In the genomic region with DNA sequence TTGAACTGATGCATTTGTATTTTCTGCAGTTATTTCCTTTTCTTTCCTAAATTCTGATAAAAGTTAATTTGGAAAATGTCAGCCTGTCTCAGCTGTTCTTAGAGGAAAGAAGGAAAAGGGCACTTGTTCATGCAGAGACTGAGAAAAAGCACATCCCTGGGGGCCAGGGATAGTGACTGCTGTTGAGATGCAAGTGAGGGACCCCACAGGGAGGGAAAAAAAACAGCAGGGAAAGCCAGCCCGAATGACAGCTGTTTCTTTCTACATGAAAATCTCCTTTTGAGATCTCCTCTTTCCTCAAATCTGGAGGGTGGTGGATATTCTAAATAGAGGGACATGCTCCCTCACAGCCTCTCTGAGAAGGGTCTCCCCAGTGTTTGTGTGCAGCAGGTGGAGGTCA, we compare ENCODE assay signal across 1 cellular context.
TF ChIP-seq lines count a peak whose summit lies in the region.

No MANE protein-coding gene starts in this region.

TF ChIP-seq in GM23338, 12 proteins besides CTCF, POLR2A, EP300 and RAD21 (continued from another document):
- TF ChIP-seq, protein P1, sequence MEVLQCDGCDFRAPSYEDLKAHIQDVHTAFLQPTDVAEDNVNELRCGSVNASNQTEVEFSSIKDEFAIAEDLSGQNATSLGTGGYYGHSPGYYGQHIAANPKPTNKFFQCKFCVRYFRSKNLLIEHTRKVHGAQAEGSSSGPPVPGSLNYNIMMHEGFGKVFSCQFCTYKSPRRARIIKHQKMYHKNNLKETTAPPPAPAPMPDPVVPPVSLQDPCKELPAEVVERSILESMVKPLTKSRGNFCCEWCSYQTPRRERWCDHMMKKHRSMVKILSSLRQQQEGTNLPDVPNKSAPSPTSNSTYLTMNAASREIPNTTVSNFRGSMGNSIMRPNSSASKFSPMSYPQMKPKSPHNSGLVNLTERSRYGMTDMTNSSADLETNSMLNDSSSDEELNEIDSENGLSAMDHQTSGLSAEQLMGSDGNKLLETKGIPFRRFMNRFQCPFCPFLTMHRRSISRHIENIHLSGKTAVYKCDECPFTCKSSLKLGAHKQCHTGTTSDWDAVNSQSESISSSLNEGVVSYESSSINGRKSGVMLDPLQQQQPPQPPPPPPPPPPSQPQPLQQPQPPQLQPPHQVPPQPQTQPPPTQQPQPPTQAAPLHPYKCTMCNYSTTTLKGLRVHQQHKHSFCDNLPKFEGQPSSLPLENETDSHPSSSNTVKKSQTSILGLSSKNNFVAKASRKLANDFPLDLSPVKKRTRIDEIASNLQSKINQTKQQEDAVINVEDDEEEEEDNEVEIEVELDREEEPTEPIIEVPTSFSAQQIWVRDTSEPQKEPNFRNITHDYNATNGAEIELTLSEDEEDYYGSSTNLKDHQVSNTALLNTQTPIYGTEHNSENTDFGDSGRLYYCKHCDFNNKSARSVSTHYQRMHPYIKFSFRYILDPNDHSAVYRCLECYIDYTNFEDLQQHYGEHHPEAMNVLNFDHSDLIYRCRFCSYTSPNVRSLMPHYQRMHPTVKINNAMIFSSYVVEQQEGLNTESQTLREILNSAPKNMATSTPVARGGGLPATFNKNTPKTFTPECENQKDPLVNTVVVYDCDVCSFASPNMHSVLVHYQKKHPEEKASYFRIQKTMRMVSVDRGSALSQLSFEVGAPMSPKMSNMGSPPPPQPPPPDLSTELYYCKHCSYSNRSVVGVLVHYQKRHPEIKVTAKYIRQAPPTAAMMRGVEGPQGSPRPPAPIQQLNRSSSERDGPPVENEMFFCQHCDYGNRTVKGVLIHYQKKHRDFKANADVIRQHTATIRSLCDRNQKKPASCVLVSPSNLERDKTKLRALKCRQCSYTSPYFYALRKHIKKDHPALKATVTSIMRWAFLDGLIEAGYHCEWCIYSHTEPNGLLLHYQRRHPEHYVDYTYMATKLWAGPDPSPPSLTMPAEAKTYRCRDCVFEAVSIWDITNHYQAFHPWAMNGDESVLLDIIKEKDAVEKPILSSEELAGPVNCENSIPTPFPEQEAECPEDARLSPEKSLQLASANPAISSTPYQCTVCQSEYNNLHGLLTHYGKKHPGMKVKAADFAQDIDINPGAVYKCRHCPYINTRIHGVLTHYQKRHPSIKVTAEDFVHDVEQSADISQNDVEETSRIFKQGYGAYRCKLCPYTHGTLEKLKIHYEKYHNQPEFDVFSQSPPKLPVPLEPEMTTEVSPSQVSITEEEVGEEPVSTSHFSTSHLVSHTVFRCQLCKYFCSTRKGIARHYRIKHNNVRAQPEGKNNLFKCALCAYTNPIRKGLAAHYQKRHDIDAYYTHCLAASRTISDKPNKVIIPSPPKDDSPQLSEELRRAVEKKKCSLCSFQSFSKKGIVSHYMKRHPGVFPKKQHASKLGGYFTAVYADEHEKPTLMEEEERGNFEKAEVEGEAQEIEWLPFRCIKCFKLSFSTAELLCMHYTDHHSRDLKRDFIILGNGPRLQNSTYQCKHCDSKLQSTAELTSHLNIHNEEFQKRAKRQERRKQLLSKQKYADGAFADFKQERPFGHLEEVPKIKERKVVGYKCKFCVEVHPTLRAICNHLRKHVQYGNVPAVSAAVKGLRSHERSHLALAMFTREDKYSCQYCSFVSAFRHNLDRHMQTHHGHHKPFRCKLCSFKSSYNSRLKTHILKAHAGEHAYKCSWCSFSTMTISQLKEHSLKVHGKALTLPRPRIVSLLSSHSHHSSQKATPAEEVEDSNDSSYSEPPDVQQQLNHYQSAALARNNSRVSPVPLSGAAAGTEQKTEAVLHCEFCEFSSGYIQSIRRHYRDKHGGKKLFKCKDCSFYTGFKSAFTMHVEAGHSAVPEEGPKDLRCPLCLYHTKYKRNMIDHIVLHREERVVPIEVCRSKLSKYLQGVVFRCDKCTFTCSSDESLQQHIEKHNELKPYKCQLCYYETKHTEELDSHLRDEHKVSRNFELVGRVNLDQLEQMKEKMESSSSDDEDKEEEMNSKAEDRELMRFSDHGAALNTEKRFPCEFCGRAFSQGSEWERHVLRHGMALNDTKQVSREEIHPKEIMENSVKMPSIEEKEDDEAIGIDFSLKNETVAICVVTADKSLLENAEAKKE (CRISPR knock-in tag; IDR thresholded peaks at IDR 0.05), result no peak
- no peak for TF ChIP-seq JUNB (IDR thresholded peaks at IDR 0.05; ENCODE audit: unreplicated experiment)
- TF ChIP-seq EZH2 (IDR thresholded peaks at IDR 0.05; ENCODE audit: low read depth, unreplicated experiment), result no peak
- TF ChIP-seq NANOG (IDR thresholded peaks at IDR 0.05; ENCODE audit: borderline replicate concordance), result no peak
- TF ChIP-seq ZNF114 (CRISPR knock-in tag; IDR thresholded peaks at IDR 0.05), result no peak
- no peak for TF ChIP-seq CREB1 (CRISPR knock-in tag; IDR thresholded peaks at IDR 0.05; ENCODE audit: low read depth)
